ENCODE assay signal across 8 cellular contexts in the genomic region with DNA sequence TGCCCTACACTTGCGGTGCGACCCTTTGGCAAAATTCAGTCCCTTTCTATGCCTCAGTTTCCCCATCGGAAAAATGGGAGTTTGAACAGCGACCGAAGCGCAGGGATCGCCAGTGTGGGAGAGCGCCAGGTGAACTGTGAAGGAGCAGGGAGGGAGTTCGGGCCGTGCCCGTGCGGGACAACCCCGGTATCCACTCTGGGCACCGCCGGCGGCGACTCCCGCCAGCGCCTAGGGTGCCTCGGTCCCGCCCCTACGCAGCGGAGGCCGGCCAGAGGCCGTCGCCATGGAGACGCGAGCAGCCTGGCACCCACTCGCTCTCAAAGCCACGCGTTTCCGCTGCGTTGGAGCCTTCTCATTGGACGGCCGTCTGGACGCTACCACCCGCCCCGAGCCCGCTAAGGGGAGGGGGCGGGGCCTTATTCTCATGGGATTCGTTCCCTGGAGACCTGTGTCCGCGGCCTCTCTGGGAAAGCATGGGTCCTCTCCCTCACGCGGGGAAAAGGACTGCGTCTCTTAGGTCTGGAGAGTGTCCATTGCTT. TPM values are rescaled to one million over a fixed set of nuclear protein-coding genes. Genes with fewer than 3 reads are reported as not detected.
A peak's percentile ranks its signal among the peaks of the same experiment; 100 is the strongest.
DNase-seq lines count a peak whose midpoint lies in the region; ATAC-seq and TF ChIP-seq lines count a peak whose summit lies in the region.

No MANE protein-coding gene starts in this region.

- peak overlapping the region; percentile 96 to 97 for H3K27ac ChIP-seq in coronary artery

- TF ChIP-seq CTCF in coronary artery (IDR thresholded peaks at IDR 0.05) = no peak

- intact Hi-C loops in left colon (cut with DNase I, micrococcal nuclease) = no loop called here

- DNase-seq in Ammon's horn (ENCODE audit: low spot score) = peak; percentile 99
- DNase-seq in GM19238 (ENCODE audit: insufficient read length, low spot score) = peak; percentile 76
- DNase-seq in NCI-H510A treated with DMSO at 0.1 percent for 48 hours (lab: John Stamatoyannopoulos, UW) = peak; percentile 98
- peak; percentile 95 to 98 for DNase-seq in activated CD4-positive, alpha-beta T cell treated with anti-CD3 and anti-CD28 coated beads for 4 hours
- DNase-seq in coronary artery (ENCODE audit: low spot score) = peak; percentile 98
- DNase-seq in left colon = peak; percentile 99
- peak; percentile 98 for DNase-seq in stimulated activated CD4-positive, alpha-beta T cell treated with anti-CD3 and anti-CD28 coated beads, Interleukin-1b, Interleukin-23, amount 100 ng/mL, for 48 hours

- ATAC-seq in HG03439 (IDR thresholded peaks at IDR 0.05; ENCODE audit: unreplicated experiment) = peak; percentile 82
- peak; percentile 77 for ATAC-seq in left colon

- peak overlapping the region; percentile 90 for H3K4me3 ChIP-seq in coronary artery

RNA-seq across cellular contexts. Expression of a gene that starts 0.7 kb away (rescaled TPM):
- 100 to 1,000 TPM; 271 to 278 TPM for total RNA-seq in left colon

RNA-seq across cellular contexts. Expression of a gene that starts 24.0 kb away (rescaled TPM):
- 10 to 100 TPM; 15.1 to 27.5 TPM for total RNA-seq in left colon

RNA-seq across cellular contexts. Expression of a gene that starts 39.4 kb away (rescaled TPM):
- total RNA-seq in left colon = 100 to 1,000 TPM; 183 to 209 TPM

RNA-seq across cellular contexts. Expression of a gene that starts 45.8 kb away (rescaled TPM):
- total RNA-seq in left colon = 1 to 10 TPM; 1.2 to 2.5 TPM

Comparison
In these comparisons a context has a peak if more than half of its experiments do, and no peak if none do; other contexts are left out.
1. Peak in every context shown above with its lines: DNase-seq, ATAC-seq, H3K4me3 ChIP-seq and H3K27ac ChIP-seq.